ENCODE assay signal across 8 cellular contexts in genomic region chrX:9340619-9341304, GRCh38.
DNase-seq lines count a peak whose midpoint lies in the region; ATAC-seq, FAIRE-seq and TF ChIP-seq lines count a peak whose summit lies in the region.

No MANE protein-coding gene starts in this region.

- TF ChIP-seq CTCF in dorsolateral prefrontal cortex (IDR thresholded peaks at IDR 0.05 in 54 of 56, conservative IDR thresholded peaks at IDR 0.05 in 2 of 56; ENCODE audit: low read depth in 1 of 56, partially characterized antibody in 56 of 56), result no peak
- no peak for TF ChIP-seq CTCF in kidney (IDR thresholded peaks at IDR 0.05; ENCODE audit: borderline replicate concordance, extremely low read depth, insufficient read depth)

- H3K27ac Mint-ChIP-seq in naive B cell, result peak overlapping the region; percentile 87 to 98 (median 95)

- peak; percentile 25 for DNase-seq in stimulated activated CD4-positive, alpha-beta T cell treated with anti-CD3 and anti-CD28 coated beads, Interleukin-15, amount 100 ng/mL, for 24 hours
- no peak for DNase-seq in stimulated activated CD4-positive, alpha-beta T cell treated with anti-CD3 and anti-CD28 coated beads, Interleukin-2, amount 100 ng/mL, for 48 hours
- peak; percentile 41 for DNase-seq in T follicular helper cell (ENCODE audit: low read depth)
- peak in 2 of 10 donors; percentile 12 for DNase-seq in dorsolateral prefrontal cortex
- DNase-seq in naive B cell, result peak; percentile 57
- no peak for DNase-seq in NCI-H2196 (lab: John Stamatoyannopoulos, UW; ENCODE audit: unreplicated experiment)
- DNase-seq in kidney, result no peak

- H3K4me1 ChIP-seq in kidney (ENCODE audit: control insufficient read depth in 1 of 2, insufficient read depth in 1 of 2, low read depth in 1 of 2, low read length in 2 of 2), result peaks cover 0 to 4% of the 10 kb centered on the region in 2 donors

- no peaks in the 10 kb centered on the region for H3K36me3 Mint-ChIP-seq in naive B cell

- H3K9me3 ChIP-seq in kidney (ENCODE audit: control insufficient read depth in 1 of 2, low read length in 2 of 2), result no peaks in the 10 kb centered on the region

- peaks cover 32 to 58% (median 35%) of the 10 kb centered on the region in 3 donors for H3K4me1 Mint-ChIP-seq in naive B cell

- H3K27me3 Mint-ChIP-seq in naive B cell, result no peaks in the 10 kb centered on the region

- H3K4me3 Mint-ChIP-seq in naive B cell, result peak overlapping the region; percentile 82 to 89 (median 85)

- peaks cover 0 to 41% (median 5%) of the 10 kb centered on the region in 45 donors for H3K27me3 ChIP-seq in dorsolateral prefrontal cortex

- intact Hi-C loops in dorsolateral prefrontal cortex (cut with DNase I), result loop anchor here in 1 of 2 donors (5.0 kb wide), 1 partner anchor 367 kb away; no protein-coding TSS in a partner anchor
- intact Hi-C loops in kidney (cut with DNase I), result no loop called here

- no peaks in the 10 kb centered on the region for H3K36me3 ChIP-seq in kidney (ENCODE audit: control insufficient read depth in 1 of 2, insufficient read depth in 2 of 2, low read length in 2 of 2)

- H3K27ac ChIP-seq in dorsolateral prefrontal cortex (peak overlapping the region in 57 of 59 donors; percentile 1 to 88 (median 78)), kidney (ENCODE audit: low read depth in 2 of 2, low read length in 2 of 2) (peak overlapping the region in 1 of 2 donors; percentile 37)

- no peak for FAIRE-seq in kidney (lab: Jason Lieb, UNC)

- H3K9ac ChIP-seq in kidney (ENCODE audit: low read length in 2 of 2), result no peak overlapping the region

- H3K4me3 ChIP-seq in dorsolateral prefrontal cortex (peak overlapping the region in 23 of 59 donors; percentile 1 to 57 (median 42)), kidney (ENCODE audit: low read length in 2 of 2) (no peak overlapping the region)

- H3K9me3 Mint-ChIP-seq in naive B cell, result peaks cover 0 to 6% (median 0%) of the 10 kb centered on the region in 7 donors

- peak; percentile 41 for ATAC-seq in HG03064 (IDR thresholded peaks at IDR 0.05; ENCODE audit: low read depth, unreplicated experiment)
- ATAC-seq in naive B cell (ENCODE audit: low read depth in 2 of 2), result peak; percentile 63 to 71

Comparison
In these comparisons a context has a peak if more than half of its experiments do, and no peak if none do; other contexts are left out.
1. DNase-seq: peak in stimulated activated CD4-positive, alpha-beta T cell treated with anti-CD3 and anti-CD28 coated beads, Interleukin-15, amount 100 ng/mL, for 24 hours (single experiment), T follicular helper cell (single experiment) and naive B cell (single experiment); none in stimulated activated CD4-positive, alpha-beta T cell treated with anti-CD3 and anti-CD28 coated beads, Interleukin-2, amount 100 ng/mL, for 48 hours (0 of 2), NCI-H2196 (single experiment) and kidney (single experiment).